ENCODE assay signal across 2 cellular contexts in genomic region chr1:167128261-167129227, GRCh38.
TF ChIP-seq lines count a peak whose summit lies in the region.

No MANE protein-coding gene starts in this region.

TF ChIP-seq in SK-N-SH, 30 proteins besides CTCF, POLR2A, EP300 and RAD21 (continued from another document):
- TF ChIP-seq MAX (IDR thresholded peaks at IDR 0.05; ENCODE audit: low read depth) (no peak), MEF2A (IDR thresholded peaks at IDR 0.05; ENCODE audit: borderline replicate concordance, low read depth) (no peak), ZBTB33 (IDR thresholded peaks at IDR 0.05; ENCODE audit: borderline replicate concordance, low read depth) (no peak), RXRA (IDR thresholded peaks at IDR 0.05; ENCODE audit: borderline replicate concordance, low read depth) (no peak), USF1 (IDR thresholded peaks at IDR 0.05; ENCODE audit: borderline replicate concordance, low read depth) (no peak), ELF1 (IDR thresholded peaks at IDR 0.05) (no peak), EZH2phosphoT487 (IDR thresholded peaks at IDR 0.05; ENCODE audit: borderline replicate concordance, low read depth) (no peak), GABPA (IDR thresholded peaks at IDR 0.05; ENCODE audit: low read depth) (no peak), NRF1 (IDR thresholded peaks at IDR 0.05; ENCODE audit: low read depth, low read length) (no peak), RFX5 (IDR thresholded peaks at IDR 0.05; ENCODE audit: low read length) (no peak), REST (IDR thresholded peaks at IDR 0.05; ENCODE audit: low read depth, low read length) (no peak), POLR2AphosphoS5 (IDR thresholded peaks at IDR 0.05; ENCODE audit: low read depth, low read length) (no peak), SMC3 (IDR thresholded peaks at IDR 0.05; ENCODE audit: low read depth, low read length) (no peak), FOXM1 (IDR thresholded peaks at IDR 0.05; ENCODE audit: low read depth) (no peak)
TF ChIP-seq in SK-N-SH: peak in this region for 0.

TF ChIP-seq in SK-N-SH treated with all-trans-retinoic acid at 6 μM for 48 hours, 23 proteins besides CTCF, POLR2A, EP300 and RAD21 (continued from another document):
- TF ChIP-seq PATZ1 (CRISPR knock-in tag; IDR thresholded peaks at IDR 0.05; ENCODE audit: borderline replicate concordance) (no peak), RARB (CRISPR knock-in tag; IDR thresholded peaks at IDR 0.05) (no peak), ARNTL (CRISPR knock-in tag; IDR thresholded peaks at IDR 0.05; ENCODE audit: borderline replicate concordance, low read depth) (no peak), ZFP30 (CRISPR knock-in tag; IDR thresholded peaks at IDR 0.05) (no peak), TSHZ2 (CRISPR knock-in tag; IDR thresholded peaks at IDR 0.05) (no peak), SNAI2 (CRISPR knock-in tag; IDR thresholded peaks at IDR 0.05) (no peak), ZNF8 (CRISPR knock-in tag; IDR thresholded peaks at IDR 0.05) (no peak), GLIS3 (CRISPR knock-in tag; IDR thresholded peaks at IDR 0.05) (no peak), PPARA (CRISPR knock-in tag; IDR thresholded peaks at IDR 0.05; ENCODE audit: borderline replicate concordance) (no peak), ZFP3 (CRISPR knock-in tag; IDR thresholded peaks at IDR 0.05) (no peak), BACH2 (CRISPR knock-in tag; IDR thresholded peaks at IDR 0.05; ENCODE audit: borderline replicate concordance) (no peak), CSRNP3 (CRISPR knock-in tag; IDR thresholded peaks at IDR 0.05) (no peak), ZNF565 (CRISPR knock-in tag; conservative IDR thresholded peaks at IDR 0.05; ENCODE audit: low read depth) (no peak), TOX (CRISPR knock-in tag; IDR thresholded peaks at IDR 0.05; ENCODE audit: borderline replicate concordance) (no peak)
TF ChIP-seq in SK-N-SH treated with all-trans-retinoic acid at 6 μM for 48 hours: peak in this region for 0.
